ENCODE assay signal across 12 cellular contexts in the genomic region with DNA sequence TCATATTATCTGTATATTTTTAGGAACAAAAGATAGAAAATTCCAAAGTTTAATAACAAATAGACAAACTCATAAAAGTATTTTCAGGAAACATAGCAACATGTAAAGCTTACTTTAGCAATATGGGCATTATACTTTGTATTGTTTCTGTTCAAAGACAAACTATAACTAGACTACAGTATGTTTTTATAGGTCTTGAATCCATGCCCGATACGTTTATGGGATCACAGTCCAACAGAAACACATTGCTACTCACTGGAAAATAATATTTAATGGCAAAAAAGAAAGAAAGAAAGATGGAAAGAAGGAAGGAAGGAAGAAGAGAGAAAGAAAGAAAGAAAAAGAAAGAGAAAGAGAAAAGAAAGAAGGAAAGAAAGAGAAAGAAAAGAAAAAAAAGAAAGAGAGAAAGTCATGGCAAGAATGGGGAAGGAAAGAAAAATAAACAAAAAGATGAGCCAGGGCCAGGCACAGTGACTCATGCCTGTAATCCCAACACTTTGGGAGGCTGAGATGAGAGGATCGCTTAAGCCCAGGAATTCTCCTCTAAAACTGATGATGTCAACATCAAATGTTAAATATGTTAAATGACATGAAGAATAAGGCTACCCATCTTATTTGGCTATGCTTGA. TPM values are rescaled to one million over a fixed set of nuclear protein-coding genes. Genes with fewer than 3 reads are reported as not detected.
A peak's percentile ranks its signal among the peaks of the same experiment; 100 is the strongest.
DNase-seq lines count a peak whose midpoint lies in the region; ATAC-seq, FAIRE-seq and TF ChIP-seq lines count a peak whose summit lies in the region.
"Had no signal": no experiment of that assay in that cellular context is flagged by ENCODE, and none has a peak within 500 bp of the region (broad histone marks: within the 10 kb centered on the region; RNA-seq: fewer than 3 reads in every experiment).

No MANE protein-coding gene starts in this region.

- FAIRE-seq in urothelium cell line (lab: Jason Lieb, UNC), result no peak

- peak overlapping the region; percentile 14 for H3K27ac Mint-ChIP-seq in activated naive CD4-positive, alpha-beta T cell treated with anti-CD3 and anti-CD28 coated beads, Interleukin-2, amount 50 U/mL, for 24 hours

- no peaks in the 10 kb centered on the region for H3K9me3 ChIP-seq in ascending aorta
- H3K9me3 ChIP-seq in gastroesophageal sphincter, result no peaks in the 10 kb centered on the region
- H3K9me3 ChIP-seq: gastrocnemius medialis had no signal

- H3K9me3 Mint-ChIP-seq in activated naive CD4-positive, alpha-beta T cell treated with anti-CD3 and anti-CD28 coated beads, Interleukin-2, amount 50 U/mL, for 24 hours, result no peaks in the 10 kb centered on the region

- H3K36me3 ChIP-seq in ascending aorta, result peaks cover 8 to 16% of the 10 kb centered on the region in 2 donors
- peaks cover 0 to 34% of the 10 kb centered on the region in 2 donors for H3K36me3 ChIP-seq in gastroesophageal sphincter

- H3K27ac ChIP-seq in ascending aorta (peak overlapping the region; percentile 59 to 67), gastroesophageal sphincter (peak overlapping the region in 3 of 4 donors; percentile 13 to 36 (median 35))
- H3K27ac ChIP-seq: gastrocnemius medialis had no signal

- no peak overlapping the region for H3K4me3 Mint-ChIP-seq in activated naive CD4-positive, alpha-beta T cell treated with anti-CD3 and anti-CD28 coated beads, Interleukin-2, amount 50 U/mL, for 24 hours

- no peak for ATAC-seq in gastroesophageal sphincter
- ATAC-seq: gastrocnemius medialis had no signal

- 18 to 36% methylated on average over 3 of the region's 3 CpGs for WGBS in gastroesophageal sphincter (ENCODE audit: low coverage in 1 of 2), 2 donors

- TF ChIP-seq CTCF in ascending aorta (IDR thresholded peaks at IDR 0.05) (no peak), gastroesophageal sphincter (IDR thresholded peaks at IDR 0.05) (no peak), GM20000 (IDR thresholded peaks at IDR 0.05; ENCODE audit: extremely low read depth, missing control alignments) (no peak)

- TF ChIP-seq EP300 in gastroesophageal sphincter (IDR thresholded peaks at IDR 0.05), result no peak

- H3K4me1 Mint-ChIP-seq in activated naive CD4-positive, alpha-beta T cell treated with anti-CD3 and anti-CD28 coated beads, Interleukin-2, amount 50 U/mL, for 24 hours, result peaks cover 11% of the 10 kb centered on the region

- no peak for DNase-seq in activated naive CD4-positive, alpha-beta T cell (lab: John Stamatoyannopoulos, UW)
- DNase-seq in ascending aorta (ENCODE audit: low spot score in 2 of 2), result no peak
- peak; percentile 5 for DNase-seq in urothelium cell line (ENCODE audit: low spot score)
- DNase-seq in GM20000 (ENCODE audit: low spot score), result no peak
- no peak for DNase-seq in DMS79 treated with DMSO at 0.1 percent for 48 hours (lab: John Stamatoyannopoulos, UW)
- DNase-seq in NCI-H1694 treated with DMSO at 0.1 percent for 48 hours (lab: John Stamatoyannopoulos, UW), result no peak
- DNase-seq: AML-193, anterior cingulate cortex, gastrocnemius medialis, H7 had no signal

- H3K27me3 Mint-ChIP-seq in activated naive CD4-positive, alpha-beta T cell treated with anti-CD3 and anti-CD28 coated beads, Interleukin-2, amount 50 U/mL, for 24 hours, result no peaks in the 10 kb centered on the region

- no peak for TF ChIP-seq POLR2A in gastroesophageal sphincter (IDR thresholded peaks at IDR 0.05)

- no peaks in the 10 kb centered on the region for H3K27me3 ChIP-seq in ascending aorta
- no peaks in the 10 kb centered on the region for H3K27me3 ChIP-seq in gastroesophageal sphincter
- H3K27me3 ChIP-seq: gastrocnemius medialis had no signal

- H3K4me3 ChIP-seq in ascending aorta, result no peak overlapping the region
- no peak overlapping the region for H3K4me3 ChIP-seq in gastroesophageal sphincter
- H3K4me3 ChIP-seq: gastrocnemius medialis had no signal

- intact Hi-C loops in ascending aorta (cut with DNase I), result no loop called here

- no peaks in the 10 kb centered on the region for H3K4me1 ChIP-seq in ascending aorta
- H3K4me1 ChIP-seq in gastroesophageal sphincter, result no peaks in the 10 kb centered on the region
- H3K4me1 ChIP-seq: gastrocnemius medialis had no signal

- H3K36me3 Mint-ChIP-seq in activated naive CD4-positive, alpha-beta T cell treated with anti-CD3 and anti-CD28 coated beads, Interleukin-2, amount 50 U/mL, for 24 hours, result peaks cover 25% of the 10 kb centered on the region

RNA-seq across cellular contexts. Expression of a gene that starts 32.7 kb away (rescaled TPM):
- total RNA-seq in ascending aorta (43.2 TPM), gastroesophageal sphincter (10 to 100 TPM; 50.5 to 73.0 (median 65.7) TPM)

RNA-seq across cellular contexts. Expression of a gene that starts 50.0 kb away (rescaled TPM):
- 26.7 TPM for total RNA-seq in ascending aorta
- total RNA-seq in gastroesophageal sphincter, result 10 to 100 TPM; 34.8 to 59.0 (median 37.1) TPM
